Comparison of ENCODE assay signal across 8 cellular contexts in genomic region chr3:142033292-142033691, GRCh38.
"Had no signal": no experiment of that assay in that cellular context is flagged by ENCODE, and none has a peak within 500 bp of the region (broad histone marks: within the 10 kb centered on the region; RNA-seq: fewer than 3 reads in every experiment).

No MANE protein-coding gene starts in this region.

- ATAC-seq: GM12878 had no signal

- FAIRE-seq: G401.6, GM12878, GM12891, GM12892, GM18507, GM19239 had no signal

- H3K4me3 ChIP-seq: GM12878 had no signal

- DNase-seq: GDM1, GF-D8 had no signal
